In the genomic region with DNA sequence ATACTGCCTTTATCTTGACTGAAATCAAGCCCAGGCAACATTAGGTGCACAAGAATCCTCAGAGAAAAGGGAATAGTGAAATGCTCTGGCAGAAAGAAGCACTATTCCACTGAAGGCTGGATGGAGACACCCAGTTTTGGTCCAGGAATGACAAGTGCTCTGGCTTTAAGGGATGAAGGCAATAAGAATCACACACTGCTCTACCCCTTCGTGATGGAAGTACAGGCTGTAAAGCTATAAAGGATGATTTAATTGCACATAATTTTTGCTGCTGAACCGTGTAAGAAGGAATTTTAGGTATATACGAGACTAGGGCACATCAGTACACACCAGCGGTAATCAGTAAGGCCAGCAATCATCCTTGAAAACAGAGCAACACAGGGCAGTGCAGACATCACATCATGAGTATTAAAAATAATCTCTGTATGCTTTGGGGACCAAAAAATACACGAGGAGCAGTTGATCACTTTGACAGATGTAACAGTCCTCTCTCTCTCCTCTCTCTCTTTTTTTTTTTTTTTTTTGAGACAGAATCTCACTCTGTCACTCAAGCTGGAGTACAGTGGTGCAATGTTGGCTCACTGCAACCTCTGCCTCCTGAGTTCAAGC, we compare ENCODE assay signal across 22 cellular contexts.
DNase-seq lines count a peak whose midpoint lies in the region; ATAC-seq and TF ChIP-seq lines count a peak whose summit lies in the region.
"Had no signal": no experiment of that assay in that cellular context is flagged by ENCODE, and none has a peak within 500 bp of the region (broad histone marks: within the 10 kb centered on the region; RNA-seq: fewer than 3 reads in every experiment).

No MANE protein-coding gene starts in this region.

- 61 to 64% methylated on average over 5 of the region's 5 CpGs for WGBS in heart right ventricle, 2 donors
- no CpG with 5 or more reads among the region's 5 CpGs for WGBS in iPS DF 6.9 (ENCODE audit: insufficient coverage, insufficient read length)
- 64 to 67% methylated on average over 5 of the region's 5 CpGs for WGBS in thyroid gland, 2 donors
- 53 to 69% (median 62%) methylated on average over 5 of the region's 5 CpGs for WGBS in adrenal gland, 4 donors

- POLR2A ChIA-PET in Panc1 (lab: Charles Lee): interaction anchor here (0.6 kb wide), 1 partner anchor 501 kb away, joined by 3 read pairs; no protein-coding TSS in a partner anchor

- TF ChIP-seq POLR2A in thyroid gland (IDR thresholded peaks at IDR 0.05) (no peak), adrenal gland (IDR thresholded peaks at IDR 0.05) (no peak)

- no TSS peak for BruUV-seq in Panc1 (replicated peaks; lab: Mats Ljungman, UMichigan)

- H3K9me3 ChIP-seq in heart right ventricle (peaks cover 0 to 3% (median 0%) of the 10 kb centered on the region in 11 donors), Panc1 (ENCODE audit: control insufficient read depth, insufficient read depth, low read depth, low read length) (no peaks in the 10 kb centered on the region), iPS DF 6.9 (ENCODE audit: control insufficient read depth, insufficient read depth, low read length) (no peaks in the 10 kb centered on the region), thyroid gland (no peaks in the 10 kb centered on the region), adrenal gland (replicated peaks in 1 of 3) (no peaks in the 10 kb centered on the region)
- H3K9me3 ChIP-seq: SK-N-SH, suprapubic skin had no signal

- ATAC-seq in heart right ventricle: peak in 5 of 8 donors; percentile 47 to 58 (median 50)
- 0 out of 2 replicates have a peak, but pooled peaks have one; percentile 21 for ATAC-seq in Panc1
- ATAC-seq: natural killer cell treated with Interleukin-12 subunit alpha and Interleukin-12 subunit beta and Interleukin-15 and Interleukin-18, amount 100 ng/mL, for 72 hours; stimulated activated effector memory CD8-positive, alpha-beta T cell treated with anti-CD3 and anti-CD28 coated beads, Interleukin-12 subunit alpha, Interleukin-12 subunit beta, amount 100 ng/mL, for 72 hours had no signal

- peak overlapping the region in 2 of 10 donors; percentile 18 to 41 for H3K27ac ChIP-seq in heart right ventricle
- no peak overlapping the region; the same call in 1 of the 2 replicates for H3K27ac ChIP-seq in Panc1 (ENCODE audit: low read length)
- peak overlapping the region; percentile 82 for H3K27ac ChIP-seq in iPS DF 6.9 (ENCODE audit: low read length)
- peak overlapping the region in 2 of 3 donors; percentile 17 to 48 for H3K27ac ChIP-seq in thyroid gland
- H3K27ac ChIP-seq in adrenal gland: no peak overlapping the region
- H3K27ac ChIP-seq: cardiac muscle cell, GM23248, suprapubic skin had no signal

- intact Hi-C loops in heart right ventricle (cut with DNase I): loop anchor here in 1 of 10 donors (10.0 kb wide), 2 partner anchors 203 to 557 kb away; no protein-coding TSS in a partner anchor
- intact Hi-C loops in cardiac septum (cut with DNase I): loop anchor here (10.0 kb wide), 2 partner anchors 473 to 547 kb away; no protein-coding TSS in a partner anchor
- intact Hi-C loops in Panc1 (cut with micrococcal nuclease; ENCODE audit: unreplicated experiment): no loop called here
- intact Hi-C loops in thyroid gland (cut with DNase I): no loop called here
- intact Hi-C loops in adrenal gland (cut with DNase I): no loop called here

- H3K4me3 ChIP-seq in heart right ventricle: no peak overlapping the region
- H3K4me3 ChIP-seq in Panc1 (ENCODE audit: low read depth in 2 of 2, low read length in 2 of 2): no peak overlapping the region
- H3K4me3 ChIP-seq in iPS DF 6.9 (ENCODE audit: low read length): no peak overlapping the region
- H3K4me3 ChIP-seq in thyroid gland (replicated peaks in 1 of 3): no peak overlapping the region
- no peak overlapping the region for H3K4me3 ChIP-seq in adrenal gland
- H3K4me3 ChIP-seq: cardiac muscle cell, GM23248, skin epidermis, suprapubic skin had no signal

- H3K27me3 ChIP-seq in heart right ventricle: no peaks in the 10 kb centered on the region
- no peaks in the 10 kb centered on the region for H3K27me3 ChIP-seq in Panc1 (ENCODE audit: control insufficient read depth, insufficient read depth, low read length)
- no peaks in the 10 kb centered on the region; the same call in 1 of the 2 replicates for H3K27me3 ChIP-seq in iPS DF 6.9 (ENCODE audit: control insufficient read depth, insufficient read depth, low read length)
- H3K27me3 ChIP-seq in thyroid gland: no peaks in the 10 kb centered on the region
- no peaks in the 10 kb centered on the region for H3K27me3 ChIP-seq in adrenal gland
- H3K27me3 ChIP-seq: cardiac muscle cell, suprapubic skin had no signal

- DNase-seq in heart right ventricle (no peak), cardiac septum (ENCODE audit: low spot score) (no peak), Panc1 (ENCODE audit: low read depth, low spot score) (no peak), iPS DF 6.9 (ENCODE audit: low read depth, low spot score) (no peak), thyroid gland (no peak), epidermal melanocyte (ENCODE audit: insufficient read length, low spot score) (no peak), NCI-H1105 (lab: John Stamatoyannopoulos, UW) (no peak), adrenal gland (no peak)
- DNase-seq: activated B cell treated with CpG ODN at 0.5 μM for 24 hours; activated naive CD4-positive, alpha-beta T cell treated with Interleukin-2 at 50 U/mL for 16 hours; activated T-cell treated with anti-CD3 and anti-CD28 coated beads, Interleukin-2, amount 50 U/mL, for 24 hours; amniotic stem cell; C1 segment of cervical spinal cord; GM23248; NCI-H1694; SK-N-SH; stimulated activated CD4-positive, alpha-beta T cell treated with anti-CD3 and anti-CD28 coated beads, Interleukin-1b, Interleukin-23, amount 100 ng/mL, for 48 hours had no signal

- in situ Hi-C loops in Panc1 (cut with HindIII; ENCODE audit: low pct_unique_long_range_greater_than_20kb, low sequenced_read_pairs): no loop called here

- CTCF ChIA-PET in Panc1 (lab: Charles Lee): no interaction called here

- H3K4me1 ChIP-seq in heart right ventricle: peaks cover 0 to 35% (median 19%) of the 10 kb centered on the region in 9 donors
- 0 out of 2 replicates have a peak, but pooled peaks cover 10% of the 10 kb centered on the region for H3K4me1 ChIP-seq in Panc1 (ENCODE audit: control insufficient read depth, insufficient read depth, low read length)
- peaks cover 2% of the 10 kb centered on the region; the same call in 1 of the 2 replicates for H3K4me1 ChIP-seq in iPS DF 6.9 (ENCODE audit: control insufficient read depth, insufficient read depth, low read length)
- H3K4me1 ChIP-seq in thyroid gland: peaks cover 27 to 43% of the 10 kb centered on the region in 2 donors
- peaks cover 9 to 21% of the 10 kb centered on the region in 2 donors for H3K4me1 ChIP-seq in adrenal gland (replicated peaks in 1 of 2)

- TF ChIP-seq CTCF in heart right ventricle (IDR thresholded peaks at IDR 0.05) (no peak), Panc1 (IDR thresholded peaks at IDR 0.05) (no peak), thyroid gland (IDR thresholded peaks at IDR 0.05) (no peak), adrenal gland (IDR thresholded peaks at IDR 0.05) (no peak)

- no peaks in the 10 kb centered on the region for H3K36me3 ChIP-seq in heart right ventricle
- H3K36me3 ChIP-seq in Panc1 (ENCODE audit: control insufficient read depth, insufficient read depth, low read length): no peaks in the 10 kb centered on the region
- no peaks in the 10 kb centered on the region for H3K36me3 ChIP-seq in iPS DF 6.9 (ENCODE audit: control insufficient read depth, insufficient read depth, low read length)
- H3K36me3 ChIP-seq in thyroid gland: no peaks in the 10 kb centered on the region
- H3K36me3 ChIP-seq in adrenal gland (replicated peaks in 1 of 2): no peaks in the 10 kb centered on the region
- H3K36me3 ChIP-seq: cardiac muscle cell, suprapubic skin had no signal

Comparison
In these comparisons a context has a peak if more than half of its experiments do, and no peak if none do; other contexts are left out.
1. H3K27ac ChIP-seq: peak in iPS DF 6.9 (single experiment) and thyroid gland (2 of 3); none in Panc1 (single experiment) and adrenal gland (0 of 5).